19 cellular contexts compared by ENCODE assay signal in genomic region chr7:39540320-39540719, GRCh38. TPM values are rescaled to one million over a fixed set of nuclear protein-coding genes. Genes with fewer than 3 reads are reported as not detected.
DNase-seq lines count a peak whose midpoint lies in the region; ATAC-seq and TF ChIP-seq lines count a peak whose summit lies in the region.
"Had no signal": no experiment of that assay in that cellular context is flagged by ENCODE, and none has a peak within 500 bp of the region (broad histone marks: within the 10 kb centered on the region; RNA-seq: fewer than 3 reads in every experiment).

No MANE protein-coding gene starts in this region.

- H4K5ac ChIP-seq in H9 (ENCODE audit: insufficient read length, low read depth, low read length): no peak overlapping the region

- no peak overlapping the region for H4K8ac ChIP-seq in H9 (replicated peaks; ENCODE audit: insufficient read length, low read depth, low read length)

- H3K27me3 ChIP-seq in H9 (ENCODE audit: insufficient read depth, low read length) (no peaks in the 10 kb centered on the region), Karpas-422 (ENCODE audit: low read length) (no peaks in the 10 kb centered on the region)
- H3K27me3 ChIP-seq: heart left ventricle had no signal

- no peak overlapping the region for H3K14ac ChIP-seq in H9 (ENCODE audit: insufficient read depth, low read length)

- no peak overlapping the region for H2BK20ac ChIP-seq in H9 (ENCODE audit: low read depth, low read length, poor library complexity, severe bottlenecking)

- no peaks in the 10 kb centered on the region for H3K9me2 ChIP-seq in Karpas-422 (replicated peaks; ENCODE audit: insufficient read depth, low read length)

- no peak overlapping the region for H3K4me3 ChIP-seq in Karpas-422 (ENCODE audit: low read length)
- H3K4me3 ChIP-seq: heart left ventricle, tibial artery had no signal

- H3K9me3 Mint-ChIP-seq in H9 (no peaks in the 10 kb centered on the region), neural crest cell (peaks cover 7% of the 10 kb centered on the region)
- H3K9me3 Mint-ChIP-seq: activated naive CD8-positive, alpha-beta T cell treated with anti-CD3 and anti-CD28 coated beads, Interleukin-2, amount 10 ng/mL, durations not matched to agents 7 days and 5 days; activated T-helper 17 cell treated with anti-CD3 and anti-CD28 coated beads, Interleukin-2, amount 50 U/mL, for 72 hours; CD8-positive, alpha-beta memory T cell had no signal

- H3K36me3 Mint-ChIP-seq in H9 (ENCODE audit: insufficient read depth in 1 of 3, low read depth in 3 of 3) (no peaks in the 10 kb centered on the region), neural crest cell (ENCODE audit: low read depth) (no peaks in the 10 kb centered on the region)
- H3K36me3 Mint-ChIP-seq: activated naive CD8-positive, alpha-beta T cell treated with anti-CD3 and anti-CD28 coated beads, Interleukin-2, amount 10 ng/mL, durations not matched to agents 7 days and 5 days; brain had no signal

- no peaks in the 10 kb centered on the region for H3K36me3 ChIP-seq in Karpas-422 (ENCODE audit: insufficient read depth, low read length)
- H3K36me3 ChIP-seq: heart left ventricle, tibial artery had no signal

- H3K4me2 ChIP-seq in H9 (ENCODE audit: insufficient read depth, insufficient read length, low read length) (no peak overlapping the region), Karpas-422 (ENCODE audit: low read depth, low read length, poor library complexity, severe bottlenecking) (no peak overlapping the region)

- no peaks in the 10 kb centered on the region for H3K9me3 ChIP-seq in H9 (ENCODE audit: control insufficient read depth, low read depth, low read length)
- no peaks in the 10 kb centered on the region for H3K9me3 ChIP-seq in Karpas-422 (ENCODE audit: low read length)
- H3K9me3 ChIP-seq: heart left ventricle, tibial artery had no signal

- no peaks in the 10 kb centered on the region for H4K20me1 ChIP-seq in H9 (ENCODE audit: control insufficient read depth, insufficient read depth, insufficient read length)
- no peaks in the 10 kb centered on the region for H4K20me1 ChIP-seq in Karpas-422 (ENCODE audit: insufficient read depth, low read depth, low read length)

- no peaks in the 10 kb centered on the region for H3K23me2 ChIP-seq in H9 (ENCODE audit: insufficient read length, low read depth, low read length, poor library complexity, severe bottlenecking)

- H3K27me3 Mint-ChIP-seq in H9 (ENCODE audit: low read depth): peaks cover 6% of the 10 kb centered on the region
- H3K27me3 Mint-ChIP-seq in neural crest cell (ENCODE audit: low read depth): no peaks in the 10 kb centered on the region
- H3K27me3 Mint-ChIP-seq: activated CD4-positive, alpha-beta T cell treated with anti-CD3 and anti-CD28 coated beads for 36 hours had no signal

- no peak for DNase-seq in H9
- peak; percentile 24 for DNase-seq in NCI-H2029 treated with DMSO at 0.1 percent for 48 hours (lab: John Stamatoyannopoulos, UW)
- DNase-seq in NCI-H82 treated with DMSO at 0.1 percent for 48 hours (lab: John Stamatoyannopoulos, UW; ENCODE audit: unreplicated experiment): peak; percentile 68
- no peak for DNase-seq in neural crest cell (ENCODE audit: low read depth, low spot score)
- no peak for DNase-seq in HUDEP-2 (lab: John Stamatoyannopoulos, UW; ENCODE audit: unreplicated experiment in 76 of 76)
- DNase-seq in Karpas-422: no peak
- DNase-seq: activated CD4-positive, alpha-beta T cell treated with anti-CD3 and anti-CD28 coated beads for 36 hours; activated naive CD8-positive, alpha-beta T cell treated with anti-CD3 and anti-CD28 coated beads, Interleukin-2, amount 10 ng/mL, durations not matched to agents 7 days and 5 days; CD8-positive, alpha-beta memory T cell; heart left ventricle; NCI-H1436 treated with DMSO at 0.1 percent for 48 hours; NK-92 treated with Interleukin-12 subunit alpha and Interleukin-12 subunit beta, amount 100 ng/mL, for 24 hours; stimulated activated naive CD4-positive, alpha-beta T cell treated with Interleukin-2 at 50 U/mL for 16 hours; tibial artery had no signal

- no peak overlapping the region for H3K27ac Mint-ChIP-seq in H9
- peak overlapping the region; percentile 38 for H3K27ac Mint-ChIP-seq in neural crest cell (ENCODE audit: unreplicated experiment)
- H3K27ac Mint-ChIP-seq: activated CD4-positive, alpha-beta T cell treated with anti-CD3 and anti-CD28 coated beads for 36 hours; activated naive CD8-positive, alpha-beta T cell treated with anti-CD3 and anti-CD28 coated beads, Interleukin-2, amount 10 ng/mL, durations not matched to agents 7 days and 5 days; activated T-helper 17 cell treated with anti-CD3 and anti-CD28 coated beads, Interleukin-2, amount 50 U/mL, for 72 hours; CD8-positive, alpha-beta memory T cell had no signal

- no peak overlapping the region for H2BK12ac ChIP-seq in H9 (ENCODE audit: insufficient read length, low read depth, low read length)

- no peak overlapping the region for H2AK5ac ChIP-seq in H9 (ENCODE audit: insufficient read length, low read length)

- no peak overlapping the region for H2AFZ ChIP-seq in H9 (ENCODE audit: low read length)
- no peak overlapping the region for H2AFZ ChIP-seq in Karpas-422 (ENCODE audit: low read length)

- H3K79me1 ChIP-seq in H9 (ENCODE audit: insufficient read depth, low read depth, low read length, poor library complexity, severe bottlenecking): no peaks in the 10 kb centered on the region

- H3K56ac ChIP-seq in H9 (ENCODE audit: insufficient read length, low read depth, low read length): no peak overlapping the region

- no peaks in the 10 kb centered on the region for H3K79me2 ChIP-seq in H9 (ENCODE audit: insufficient read depth, low read length)
- no peaks in the 10 kb centered on the region for H3K79me2 ChIP-seq in Karpas-422 (ENCODE audit: low read length)

- H3K9ac ChIP-seq in H9 (ENCODE audit: extremely low read depth, insufficient read length, low read length) (no peak overlapping the region), Karpas-422 (ENCODE audit: low read length) (no peak overlapping the region)

- no peak overlapping the region for H3K4ac ChIP-seq in H9 (ENCODE audit: low read depth, low read length)

- H3K4me1 ChIP-seq in H9 (ENCODE audit: insufficient read depth, low read length): peaks cover 3% of the 10 kb centered on the region; the same call in 1 of the 2 replicates
- no peaks in the 10 kb centered on the region for H3K4me1 ChIP-seq in Karpas-422 (ENCODE audit: low read length)
- H3K4me1 ChIP-seq: heart left ventricle, tibial artery had no signal

- no peak for ATAC-seq in HG03108 (IDR thresholded peaks at IDR 0.05; ENCODE audit: unreplicated experiment)
- ATAC-seq in HG03469 (IDR thresholded peaks at IDR 0.05; ENCODE audit: unreplicated experiment): no peak
- ATAC-seq: activated CD4-positive, alpha-beta T cell treated with anti-CD3 and anti-CD28 coated beads for 36 hours; activated T-helper 17 cell treated with anti-CD3 and anti-CD28 coated beads, Interleukin-2, amount 50 U/mL, for 72 hours; heart left ventricle; sciatic nerve had no signal

- H2BK120ac ChIP-seq in H9 (ENCODE audit: low read depth, low read length, poor library complexity, severe bottlenecking): no peak overlapping the region

- no peak for TF ChIP-seq CTCF in H9 (conservative IDR thresholded peaks at IDR 0.05)
- no peak for TF ChIP-seq CTCF in neural crest cell (conservative IDR thresholded peaks at IDR 0.05)

- H3K23ac ChIP-seq in H9 (ENCODE audit: insufficient read length, low read depth, low read length): no peak overlapping the region

- no CpG with 5 or more reads among the region's 7 CpGs for WGBS in H9 (ENCODE audit: extremely low coverage, insufficient read length, low lambda C conversion rate)

- H3K18ac ChIP-seq in H9 (ENCODE audit: insufficient read length, low read depth, low read length): peak overlapping the region; percentile 64

- H2BK5ac ChIP-seq in H9 (ENCODE audit: insufficient read length, low read length): no peak overlapping the region

- H3K4me1 Mint-ChIP-seq in H9 (peaks cover 10 to 13% of the 10 kb centered on the region in 2 experiments), neural crest cell (no peaks in the 10 kb centered on the region)
- H3K4me1 Mint-ChIP-seq: activated CD4-positive, alpha-beta T cell treated with anti-CD3 and anti-CD28 coated beads for 36 hours; activated naive CD8-positive, alpha-beta T cell treated with anti-CD3 and anti-CD28 coated beads, Interleukin-2, amount 10 ng/mL, durations not matched to agents 7 days and 5 days; activated T-helper 17 cell treated with anti-CD3 and anti-CD28 coated beads, Interleukin-2, amount 50 U/mL, for 72 hours; brain; CD8-positive, alpha-beta memory T cell had no signal

- H3K4me3 Mint-ChIP-seq in H9 (no peak overlapping the region), neural crest cell (no peak overlapping the region)
- H3K4me3 Mint-ChIP-seq: activated CD4-positive, alpha-beta T cell treated with anti-CD3 and anti-CD28 coated beads for 36 hours; activated naive CD8-positive, alpha-beta T cell treated with anti-CD3 and anti-CD28 coated beads, Interleukin-2, amount 10 ng/mL, durations not matched to agents 7 days and 5 days; activated T-helper 17 cell treated with anti-CD3 and anti-CD28 coated beads, Interleukin-2, amount 50 U/mL, for 72 hours; brain; CD8-positive, alpha-beta memory T cell had no signal

- no peak overlapping the region for H2BK15ac ChIP-seq in H9 (ENCODE audit: low read depth, low read length)

- H4K91ac ChIP-seq in H9 (ENCODE audit: insufficient read length, low read depth, low read length): no peak overlapping the region

- H3K27ac ChIP-seq in H9 (ENCODE audit: insufficient read length, low read depth, low read length) (no peak overlapping the region), Karpas-422 (ENCODE audit: low read length) (no peak overlapping the region)
- H3K27ac ChIP-seq: heart left ventricle, tibial artery had no signal

- no peak overlapping the region for H3T11ph ChIP-seq in H9 (ENCODE audit: low read length)

RNA-seq across cellular contexts. Expression of gene YAE1, which starts 25.9 kb away (rescaled TPM):
- total RNA-seq in H9 (2021): 27.3 and 28.8 TPM in 2 replicates
- 42.5 and 44.0 TPM in 2 replicates for total RNA-seq in neural crest cell
- total RNA-seq in Karpas-422 (2014; rRNA removed; shearing (Covaris generic); ENCODE audit: low replicate concordance): 20.9 and 25.1 TPM in 2 replicates

Comparison
In these comparisons a context has a peak if more than half of its experiments do, and no peak if none do; other contexts are left out.
1. DNase-seq: peak in NCI-H2029 treated with DMSO at 0.1 percent for 48 hours (single experiment) and NCI-H82 treated with DMSO at 0.1 percent for 48 hours (single experiment); none in H9 (single experiment), neural crest cell (single experiment), HUDEP-2 (0 of 76) and Karpas-422 (single experiment).